Comparison of ENCODE assay signal across 8 cellular contexts in genomic region chr11:59822989-59823566, GRCh38. TPM values are rescaled to one million over a fixed set of nuclear protein-coding genes. Genes with fewer than 3 reads are reported as not detected.
DNase-seq lines count a peak whose midpoint lies in the region; ATAC-seq, FAIRE-seq and TF ChIP-seq lines count a peak whose summit lies in the region.

No MANE protein-coding gene starts in this region.

- no peaks in the 10 kb centered on the region for H3K9me3 ChIP-seq in Panc1 (ENCODE audit: control insufficient read depth, insufficient read depth, low read depth, low read length)
- H3K9me3 ChIP-seq in HepG2 (ENCODE audit: low read length): no peaks in the 10 kb centered on the region

- no peaks in the 10 kb centered on the region for H3K27me3 Mint-ChIP-seq in activated naive CD4-positive, alpha-beta T cell treated with anti-CD3 and anti-CD28 coated beads for 36 hours (ENCODE audit: low read depth)
- H3K27me3 Mint-ChIP-seq in central memory CD8-positive, alpha-beta T cell: peaks cover 20% of the 10 kb centered on the region

- ATAC-seq in GM21723 (IDR thresholded peaks at IDR 0.05; ENCODE audit: unreplicated experiment) (peak; percentile 81), Panc1 (peak; percentile 95), HepG2 (peak; percentile 87)
- ATAC-seq in central memory CD8-positive, alpha-beta T cell (replicated peaks; ENCODE audit: extremely low read depth, poor library complexity, severe bottlenecking): peak; percentile 28

- H2AFZ ChIP-seq in HepG2 (ENCODE audit: low read length): no peak overlapping the region

- POLR2A ChIA-PET in Panc1 (lab: Charles Lee): no interaction called here
- POLR2A ChIA-PET in HepG2 (lab: Yijun Ruan, JAX): no interaction called here

- TF ChIP-seq CTCF in Panc1 (IDR thresholded peaks at IDR 0.05): peak; percentile 78
- peak; percentile 82 for TF ChIP-seq CTCF in HepG2 (CRISPR knock-in tag; IDR thresholded peaks at IDR 0.05)

- H3K27ac ChIP-seq in Panc1 (ENCODE audit: low read length) (no peak overlapping the region), HepG2 (ENCODE audit: extremely low read length, insufficient read depth, low read length) (no peak overlapping the region)

- H3K4me1 Mint-ChIP-seq in activated naive CD4-positive, alpha-beta T cell treated with anti-CD3 and anti-CD28 coated beads for 36 hours (ENCODE audit: low read depth): peaks cover 3% of the 10 kb centered on the region
- peaks cover 6% of the 10 kb centered on the region for H3K4me1 Mint-ChIP-seq in central memory CD8-positive, alpha-beta T cell

- H3K9ac ChIP-seq in HepG2 (ENCODE audit: insufficient read depth, low read depth, low read length): no peak overlapping the region

- H3K27me3 ChIP-seq in Panc1 (ENCODE audit: control insufficient read depth, insufficient read depth, low read length) (no peaks in the 10 kb centered on the region), HepG2 (ENCODE audit: control insufficient read depth in 1 of 2, insufficient read depth in 2 of 2, low read length in 2 of 2) (no peaks in the 10 kb centered on the region)

- no peak overlapping the region for H3K4me2 ChIP-seq in HepG2 (ENCODE audit: low read depth, low read length)

- no peak overlapping the region for H3K27ac Mint-ChIP-seq in activated naive CD4-positive, alpha-beta T cell treated with anti-CD3 and anti-CD28 coated beads for 36 hours
- no peak overlapping the region for H3K27ac Mint-ChIP-seq in central memory CD8-positive, alpha-beta T cell (ENCODE audit: low read depth)

- CTCF ChIA-PET in activated naive CD4-positive, alpha-beta T cell treated with anti-CD3 and anti-CD28 coated beads for 36 hours (lab: Charles Lee): no interaction called here
- CTCF ChIA-PET in Panc1 (lab: Charles Lee): interaction anchor here (0.9 to 1.2 kb wide), 2 partner anchors 96 to 428 kb away, joined by 6 to 7 read pairs; no protein-coding TSS in a partner anchor
- CTCF ChIA-PET in HepG2 (lab: Yijun Ruan, JAX; ENCODE audit: low intra/inter-chr PET ratio, low total read pairs): interaction anchor here (1.7 to 2.4 kb wide), 3 partner anchors 95 to 370 kb away, joined by 5 to 29 read pairs (median 18); no protein-coding TSS in a partner anchor

- intact Hi-C loops in activated naive CD4-positive, alpha-beta T cell treated with anti-CD3 and anti-CD28 coated beads for 36 hours (cut with micrococcal nuclease): loop anchor here (1.0 to 2.0 kb wide), 5 partner anchors 36 to 442 kb away; no protein-coding TSS in a partner anchor
- intact Hi-C loops in Panc1 (cut with micrococcal nuclease; ENCODE audit: unreplicated experiment): loop anchor here (2.0 to 5.0 kb wide), 4 partner anchors 96 to 429 kb away; no protein-coding TSS in a partner anchor
- intact Hi-C loops in HepG2 (cut with micrococcal nuclease; ENCODE audit: unreplicated experiment): loop anchor here (1.0 to 2.0 kb wide), 3 partner anchors 96 to 428 kb away; no protein-coding TSS in a partner anchor

- H3K4me3 Mint-ChIP-seq in activated naive CD4-positive, alpha-beta T cell treated with anti-CD3 and anti-CD28 coated beads for 36 hours: no peak overlapping the region
- H3K4me3 Mint-ChIP-seq in central memory CD8-positive, alpha-beta T cell: no peak overlapping the region

- no peaks in the 10 kb centered on the region for H3K4me1 ChIP-seq in Panc1 (ENCODE audit: control insufficient read depth, insufficient read depth, low read length)
- no peaks in the 10 kb centered on the region for H3K4me1 ChIP-seq in HepG2 (ENCODE audit: insufficient read depth, low read length)

- H3K36me3 ChIP-seq in Panc1 (ENCODE audit: control insufficient read depth, insufficient read depth, low read length) (no peaks in the 10 kb centered on the region), HepG2 (replicated peaks in 1 of 2; ENCODE audit: control insufficient read depth in 1 of 2, insufficient read depth in 2 of 2, low read length in 2 of 2) (no peaks in the 10 kb centered on the region)

- no peak overlapping the region for H3K4me3 ChIP-seq in Panc1 (ENCODE audit: low read depth in 2 of 2, low read length in 2 of 2)
- H3K4me3 ChIP-seq in HepG2 (replicated peaks in 1 of 3; ENCODE audit: insufficient read depth in 1 of 3, low read depth in 2 of 3, low read length in 3 of 3): no peak overlapping the region

- peak; percentile 56 for DNase-seq in activated naive CD4-positive, alpha-beta T cell treated with anti-CD3 and anti-CD28 coated beads for 36 hours
- DNase-seq in activated naive CD4-positive, alpha-beta T cell (lab: John Stamatoyannopoulos, UW): no peak
- DNase-seq in HuH-7.5 (ENCODE audit: low spot score) (peak; percentile 32), Panc1 (ENCODE audit: low read depth, low spot score) (peak; percentile 38), HepG2 (ENCODE audit: low spot score) (peak; percentile 63), urothelium cell line (ENCODE audit: low spot score) (peak; percentile 58)
- no peak for DNase-seq in central memory CD8-positive, alpha-beta T cell (ENCODE audit: low spot score in 2 of 2)

- peak; percentile 88 for FAIRE-seq in HepG2 (lab: Jason Lieb, UNC)
- no peak for FAIRE-seq in urothelium cell line (lab: Jason Lieb, UNC)

- H3K36me3 Mint-ChIP-seq in activated naive CD4-positive, alpha-beta T cell treated with anti-CD3 and anti-CD28 coated beads for 36 hours (ENCODE audit: low read depth): no peaks in the 10 kb centered on the region
- no peaks in the 10 kb centered on the region for H3K36me3 Mint-ChIP-seq in central memory CD8-positive, alpha-beta T cell (ENCODE audit: insufficient read depth)

- TF ChIP-seq RAD21 in HepG2 (CRISPR knock-in tag; IDR thresholded peaks at IDR 0.05): peak; percentile 62

- TF ChIP-seq POLR2A in HepG2 (IDR thresholded peaks at IDR 0.05; ENCODE audit: insufficient read depth in 1 of 2, low read depth in 2 of 2, low read length in 2 of 2): no peak

- 2% methylated on average over 9 of the region's 9 CpGs for WGBS in HepG2 (ENCODE audit: low lambda C conversion rate)

- in situ Hi-C loops in Panc1 (cut with HindIII; ENCODE audit: low pct_unique_long_range_greater_than_20kb, low sequenced_read_pairs) (no loop called here), HepG2 (cut with HindIII; ENCODE audit: extremely low pct_ligation_motif_present, low pct_unique_long_range_greater_than_20kb) (loop anchor here (5.0 kb wide), 1 partner anchor 309 kb away; no protein-coding TSS in a partner anchor)

- H3K9me3 Mint-ChIP-seq in activated naive CD4-positive, alpha-beta T cell treated with anti-CD3 and anti-CD28 coated beads for 36 hours: no peaks in the 10 kb centered on the region
- H3K9me3 Mint-ChIP-seq in central memory CD8-positive, alpha-beta T cell: no peaks in the 10 kb centered on the region

- H4K20me1 ChIP-seq in HepG2 (ENCODE audit: insufficient read depth, low read length): no peaks in the 10 kb centered on the region

- H3K79me2 ChIP-seq in HepG2 (ENCODE audit: insufficient read depth, low read length): no peaks in the 10 kb centered on the region

- TF ChIP-seq EP300 in HepG2 (IDR thresholded peaks at IDR 0.05; ENCODE audit: low read depth in 2 of 2, low read length in 2 of 2) (no peak), HepG2 (CRISPR knock-in tag; IDR thresholded peaks at IDR 0.05; ENCODE audit: borderline replicate concordance) (no peak)

- BruUV-seq in Panc1 (replicated peaks; lab: Mats Ljungman, UMichigan) (no TSS peak), HepG2 (replicated peaks; lab: Mats Ljungman, UMichigan) (no TSS peak)

RNA-seq across cellular contexts. Expression of gene MRPL16, which starts 12.5 kb away (rescaled TPM):
- total RNA-seq in activated naive CD4-positive, alpha-beta T cell treated with anti-CD3 and anti-CD28 coated beads for 36 hours: 10 to 100 TPM; 59.5 to 63.2 TPM
- total RNA-seq in Panc1 (2021; ENCODE audit: unreplicated experiment) (41.8 TPM), HepG2 (2016; rRNA removed; fragmentation: Illumina TruSeq; extraction: Trizol) (62.6 and 77.8 TPM in 2 replicates)
- polyA plus RNA-seq in Panc1 (2012; ENCODE audit: insufficient read length): 45.7 TPM
- total RNA-seq in HepG2 (2016; cell fraction: cytosol; rRNA removed; fragmentation: Illumina TruSeq; extraction: Trizol; ENCODE audit: low read depth): 11.5 and 12.8 TPM in 2 replicates
- total RNA-seq in HepG2 (2016; cell fraction: insoluble cytoplasmic fraction; rRNA removed; fragmentation: Illumina TruSeq; extraction: Trizol): 61.8 and 70.6 TPM in 2 replicates
- 18.4 and 22.8 TPM in 2 replicates for total RNA-seq in HepG2 (2016; cell fraction: membrane; rRNA removed; fragmentation: Illumina TruSeq; extraction: Trizol)
- total RNA-seq in HepG2 (2016; cell fraction: nucleus; rRNA removed; fragmentation: Illumina TruSeq; extraction: Trizol): 22.3 and 22.5 TPM in 2 replicates
- polyA plus RNA-seq in HepG2 (2011; rRNA removed): 40.3 and 45.3 TPM in 2 replicates
- 43.5 and 47.2 TPM in 2 replicates for polyA plus RNA-seq in HepG2 (2011; cell fraction: cytosol; rRNA removed)
- 18.7 and 25.3 TPM in 2 replicates for polyA plus RNA-seq in HepG2 (2011; cell fraction: nucleus; rRNA removed)
- 34.1 and 37.3 TPM in 2 replicates for polyA plus RNA-seq in HepG2 (2012)
- 11.0 and 12.9 TPM in 2 replicates for polyA plus RNA-seq in HepG2 (2016; cell fraction: cytosol; fragmentation: Illumina TruSeq; extraction: Trizol; ENCODE audit: low read depth)
- polyA plus RNA-seq in HepG2 (2016; cell fraction: insoluble cytoplasmic fraction; fragmentation: Illumina TruSeq; extraction: Trizol; ENCODE audit: low read depth): 87.0 and 90.8 TPM in 2 replicates
- 17.3 and 18.6 TPM in 2 replicates for polyA plus RNA-seq in HepG2 (2016; cell fraction: membrane; fragmentation: Illumina TruSeq; extraction: Trizol; ENCODE audit: low read depth)
- polyA plus RNA-seq in HepG2 (2016; cell fraction: nucleus; fragmentation: Illumina TruSeq; extraction: Trizol; ENCODE audit: insufficient read depth, low read depth): 42.7 and 48.9 TPM in 2 replicates
- polyA minus RNA-seq in HepG2 (2011; rRNA and poly(A)+ RNA removed; ENCODE audit: low replicate concordance): 14.8 and 31.8 TPM in 2 replicates
- 9.6 and 12.4 TPM in 2 replicates for polyA minus RNA-seq in HepG2 (2011; cell fraction: cytosol; rRNA and poly(A)+ RNA removed)
- 14.7 and 14.8 TPM in 2 replicates for polyA minus RNA-seq in HepG2 (2011; cell fraction: nucleus; rRNA and poly(A)+ RNA removed)

RNA-seq across cellular contexts. Expression of gene CBLIF, which starts 22.2 kb away (rescaled TPM):
- not detected for total RNA-seq in activated naive CD4-positive, alpha-beta T cell treated with anti-CD3 and anti-CD28 coated beads for 36 hours
- total RNA-seq in Panc1 (2021; ENCODE audit: unreplicated experiment): not detected
- polyA plus RNA-seq in Panc1 (2012; ENCODE audit: insufficient read length): not detected
- total RNA-seq in HepG2 (2016; rRNA removed; fragmentation: Illumina TruSeq; extraction: Trizol): not detected in 2 replicates
- not detected in 2 replicates for total RNA-seq in HepG2 (2016; cell fraction: cytosol; rRNA removed; fragmentation: Illumina TruSeq; extraction: Trizol; ENCODE audit: low read depth)
- total RNA-seq in HepG2 (2016; cell fraction: insoluble cytoplasmic fraction; rRNA removed; fragmentation: Illumina TruSeq; extraction: Trizol): not detected in 2 replicates
- not detected in 2 replicates for total RNA-seq in HepG2 (2016; cell fraction: membrane; rRNA removed; fragmentation: Illumina TruSeq; extraction: Trizol)
- total RNA-seq in HepG2 (2016; cell fraction: nucleus; rRNA removed; fragmentation: Illumina TruSeq; extraction: Trizol): not detected in 2 replicates
- polyA plus RNA-seq in HepG2 (2011; rRNA removed): not detected in 2 replicates
- not detected in 2 replicates for polyA plus RNA-seq in HepG2 (2011; cell fraction: cytosol; rRNA removed)
- polyA plus RNA-seq in HepG2 (2011; cell fraction: nucleus; rRNA removed): not detected in 2 replicates
- not detected in 2 replicates for polyA plus RNA-seq in HepG2 (2012)
- polyA plus RNA-seq in HepG2 (2016; cell fraction: cytosol; fragmentation: Illumina TruSeq; extraction: Trizol; ENCODE audit: low read depth): not detected in 2 replicates
- polyA plus RNA-seq in HepG2 (2016; cell fraction: insoluble cytoplasmic fraction; fragmentation: Illumina TruSeq; extraction: Trizol; ENCODE audit: low read depth): not detected in 2 replicates
- polyA plus RNA-seq in HepG2 (2016; cell fraction: membrane; fragmentation: Illumina TruSeq; extraction: Trizol; ENCODE audit: low read depth): not detected in 2 replicates
- polyA plus RNA-seq in HepG2 (2016; cell fraction: nucleus; fragmentation: Illumina TruSeq; extraction: Trizol; ENCODE audit: insufficient read depth, low read depth): not detected in 2 replicates
- polyA minus RNA-seq in HepG2 (2011; rRNA and poly(A)+ RNA removed; ENCODE audit: low replicate concordance): not detected in 2 replicates
- polyA minus RNA-seq in HepG2 (2011; cell fraction: cytosol; rRNA and poly(A)+ RNA removed): not detected in 2 replicates
- polyA minus RNA-seq in HepG2 (2011; cell fraction: nucleus; rRNA and poly(A)+ RNA removed): not detected in 2 replicates

RNA-seq across cellular contexts. Expression of gene TCN1, which starts 43.2 kb away (rescaled TPM):
- total RNA-seq in activated naive CD4-positive, alpha-beta T cell treated with anti-CD3 and anti-CD28 coated beads for 36 hours: not detected
- total RNA-seq in Panc1 (2021; ENCODE audit: unreplicated experiment) (not detected), HepG2 (2016; rRNA removed; fragmentation: Illumina TruSeq; extraction: Trizol) (not detected in 2 replicates)
- polyA plus RNA-seq in Panc1 (2012; ENCODE audit: insufficient read length): not detected
- total RNA-seq in HepG2 (2016; cell fraction: cytosol; rRNA removed; fragmentation: Illumina TruSeq; extraction: Trizol; ENCODE audit: low read depth): not detected in 2 replicates
- total RNA-seq in HepG2 (2016; cell fraction: insoluble cytoplasmic fraction; rRNA removed; fragmentation: Illumina TruSeq; extraction: Trizol): not detected in 2 replicates
- not detected in 2 replicates for total RNA-seq in HepG2 (2016; cell fraction: membrane; rRNA removed; fragmentation: Illumina TruSeq; extraction: Trizol)
- not detected in 2 replicates for total RNA-seq in HepG2 (2016; cell fraction: nucleus; rRNA removed; fragmentation: Illumina TruSeq; extraction: Trizol)
- polyA plus RNA-seq in HepG2 (2011; rRNA removed): 0.05 TPM in 1 of 2 replicates, not detected in the other
- polyA plus RNA-seq in HepG2 (2011; cell fraction: cytosol; rRNA removed): not detected in 2 replicates
- not detected in 2 replicates for polyA plus RNA-seq in HepG2 (2011; cell fraction: nucleus; rRNA removed)
- polyA plus RNA-seq in HepG2 (2012): not detected in 2 replicates
- not detected in 2 replicates for polyA plus RNA-seq in HepG2 (2016; cell fraction: cytosol; fragmentation: Illumina TruSeq; extraction: Trizol; ENCODE audit: low read depth)
- not detected in 2 replicates for polyA plus RNA-seq in HepG2 (2016; cell fraction: insoluble cytoplasmic fraction; fragmentation: Illumina TruSeq; extraction: Trizol; ENCODE audit: low read depth)
- not detected in 2 replicates for polyA plus RNA-seq in HepG2 (2016; cell fraction: membrane; fragmentation: Illumina TruSeq; extraction: Trizol; ENCODE audit: low read depth)
- polyA plus RNA-seq in HepG2 (2016; cell fraction: nucleus; fragmentation: Illumina TruSeq; extraction: Trizol; ENCODE audit: insufficient read depth, low read depth): not detected in 2 replicates
- polyA minus RNA-seq in HepG2 (2011; rRNA and poly(A)+ RNA removed; ENCODE audit: low replicate concordance): 0.80 TPM in 1 of 2 replicates, not detected in the other
- polyA minus RNA-seq in HepG2 (2011; cell fraction: cytosol; rRNA and poly(A)+ RNA removed): not detected in 2 replicates
- polyA minus RNA-seq in HepG2 (2011; cell fraction: nucleus; rRNA and poly(A)+ RNA removed): not detected in 2 replicates

RNA-seq across cellular contexts. Expression of gene OOSP3, which starts 55.5 kb away (rescaled TPM):
- total RNA-seq in activated naive CD4-positive, alpha-beta T cell treated with anti-CD3 and anti-CD28 coated beads for 36 hours: not detected
- total RNA-seq in Panc1 (2021; ENCODE audit: unreplicated experiment): not detected
- not detected for polyA plus RNA-seq in Panc1 (2012; ENCODE audit: insufficient read length)
- not detected in 2 replicates for total RNA-seq in HepG2 (2016; rRNA removed; fragmentation: Illumina TruSeq; extraction: Trizol)
- not detected in 2 replicates for total RNA-seq in HepG2 (2016; cell fraction: cytosol; rRNA removed; fragmentation: Illumina TruSeq; extraction: Trizol; ENCODE audit: low read depth)
- not detected in 2 replicates for total RNA-seq in HepG2 (2016; cell fraction: insoluble cytoplasmic fraction; rRNA removed; fragmentation: Illumina TruSeq; extraction: Trizol)
- not detected in 2 replicates for total RNA-seq in HepG2 (2016; cell fraction: membrane; rRNA removed; fragmentation: Illumina TruSeq; extraction: Trizol)
- not detected in 2 replicates for total RNA-seq in HepG2 (2016; cell fraction: nucleus; rRNA removed; fragmentation: Illumina TruSeq; extraction: Trizol)
- polyA plus RNA-seq in HepG2 (2011; rRNA removed): not detected in 2 replicates
- not detected in 2 replicates for polyA plus RNA-seq in HepG2 (2011; cell fraction: cytosol; rRNA removed)
- polyA plus RNA-seq in HepG2 (2011; cell fraction: nucleus; rRNA removed): not detected in 2 replicates
- polyA plus RNA-seq in HepG2 (2012): not detected in 2 replicates
- polyA plus RNA-seq in HepG2 (2016; cell fraction: cytosol; fragmentation: Illumina TruSeq; extraction: Trizol; ENCODE audit: low read depth): not detected in 2 replicates
- polyA plus RNA-seq in HepG2 (2016; cell fraction: insoluble cytoplasmic fraction; fragmentation: Illumina TruSeq; extraction: Trizol; ENCODE audit: low read depth): not detected in 2 replicates
- polyA plus RNA-seq in HepG2 (2016; cell fraction: membrane; fragmentation: Illumina TruSeq; extraction: Trizol; ENCODE audit: low read depth): not detected in 2 replicates
- not detected in 2 replicates for polyA plus RNA-seq in HepG2 (2016; cell fraction: nucleus; fragmentation: Illumina TruSeq; extraction: Trizol; ENCODE audit: insufficient read depth, low read depth)
- not detected in 2 replicates for polyA minus RNA-seq in HepG2 (2011; rRNA and poly(A)+ RNA removed; ENCODE audit: low replicate concordance)
- not detected in 2 replicates for polyA minus RNA-seq in HepG2 (2011; cell fraction: cytosol; rRNA and poly(A)+ RNA removed)
- not detected in 2 replicates for polyA minus RNA-seq in HepG2 (2011; cell fraction: nucleus; rRNA and poly(A)+ RNA removed)

Comparison
In these comparisons a context has a peak if more than half of its experiments do, and no peak if none do; other contexts are left out.
1. DNase-seq: peak in activated naive CD4-positive, alpha-beta T cell treated with anti-CD3 and anti-CD28 coated beads for 36 hours (single experiment), HuH-7.5 (single experiment), Panc1 (single experiment), HepG2 (single experiment) and urothelium cell line (single experiment); none in activated naive CD4-positive, alpha-beta T cell (0 of 4) and central memory CD8-positive, alpha-beta T cell (0 of 2).
2. ATAC-seq: peak in every context shown above with its lines; median percentile 95 in Panc1; 87 in HepG2; 81 in GM21723; 28 in central memory CD8-positive, alpha-beta T cell.